Comparison of ENCODE assay signal across 8 cellular contexts in the genomic region with DNA sequence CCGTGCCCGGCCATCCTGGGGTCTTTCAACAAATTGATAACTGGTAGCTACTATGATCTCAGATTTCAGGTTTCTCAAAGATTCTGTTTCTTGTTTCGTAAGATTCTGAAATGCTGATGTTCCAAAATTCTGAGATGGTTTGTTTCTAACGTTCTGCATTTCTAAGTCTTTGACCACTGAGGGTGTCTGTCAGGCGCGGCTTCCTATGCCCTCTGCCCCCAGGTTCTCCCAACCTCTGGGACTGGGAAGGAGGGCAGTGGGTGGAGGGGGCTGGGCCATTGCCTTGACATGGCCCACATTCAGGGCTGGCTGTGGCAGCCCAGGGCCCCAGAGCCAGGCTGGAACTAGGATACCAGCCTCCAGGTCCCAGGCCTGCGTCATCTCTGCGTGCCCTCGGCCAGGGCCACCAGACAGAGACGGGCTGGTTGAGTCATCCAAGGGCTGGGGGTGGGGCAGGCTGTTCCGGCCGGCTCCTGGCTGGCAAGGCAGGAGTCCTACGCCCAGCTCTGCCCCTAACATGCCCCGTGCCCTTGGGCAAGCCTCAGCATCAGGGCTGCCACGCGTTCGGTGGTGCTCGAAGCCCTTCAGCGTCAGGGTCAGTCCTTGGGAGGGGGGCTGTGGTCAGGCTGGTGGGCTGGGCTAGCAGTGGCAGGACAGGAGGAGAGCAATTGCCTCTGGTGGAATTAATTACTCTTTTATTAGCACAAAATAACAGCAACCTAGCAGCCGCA.
DNase-seq lines count a peak whose midpoint lies in the region; ATAC-seq lines count a peak whose summit lies in the region.

No MANE protein-coding gene starts in this region.

- H3K27ac Mint-ChIP-seq in activated naive CD8-positive, alpha-beta T cell treated with anti-CD3 and anti-CD28 coated beads, Interleukin-2, amount 50 U/mL, for 24 hours: peak overlapping the region; percentile 82
- peak overlapping the region; percentile 94 for H3K27ac Mint-ChIP-seq in stimulated activated effector memory CD8-positive, alpha-beta T cell treated with anti-CD3 and anti-CD28 coated beads, Interleukin-12 subunit alpha, Interleukin-12 subunit beta, amount 100 ng/mL, for 72 hours

- H3K9ac ChIP-seq in HUES6 (ENCODE audit: low read length): peak overlapping the region; percentile 57
- H3K9ac ChIP-seq in iPS-20b (ENCODE audit: low read depth, low read length): peak overlapping the region; percentile 66; the same call in 1 of the 2 replicates

- H3K27ac ChIP-seq in HUES6 (ENCODE audit: low read depth, low read length) (peak overlapping the region; percentile 34; the same call in 1 of the 2 replicates), iPS-20b (ENCODE audit: low read length) (no peak overlapping the region)

- ATAC-seq in activated naive CD8-positive, alpha-beta T cell treated with anti-CD3 and anti-CD28 coated beads, Interleukin-2, amount 50 U/mL, for 24 hours: no peak
- no peak for ATAC-seq in stimulated activated effector memory CD8-positive, alpha-beta T cell treated with anti-CD3 and anti-CD28 coated beads, Interleukin-12 subunit alpha, Interleukin-12 subunit beta, amount 100 ng/mL, for 72 hours
- ATAC-seq in GM18517 (IDR thresholded peaks at IDR 0.05; ENCODE audit: unreplicated experiment): no peak
- ATAC-seq in HG03520 (IDR thresholded peaks at IDR 0.05; ENCODE audit: unreplicated experiment): no peak

- no peaks in the 10 kb centered on the region for H3K36me3 ChIP-seq in HUES6 (ENCODE audit: control insufficient read depth, insufficient read depth, low read length)
- no peaks in the 10 kb centered on the region for H3K36me3 ChIP-seq in iPS-20b (ENCODE audit: insufficient read depth, low read depth, low read length)

- no peaks in the 10 kb centered on the region for H3K9me3 Mint-ChIP-seq in activated naive CD8-positive, alpha-beta T cell treated with anti-CD3 and anti-CD28 coated beads, Interleukin-2, amount 50 U/mL, for 24 hours
- no peaks in the 10 kb centered on the region for H3K9me3 Mint-ChIP-seq in stimulated activated effector memory CD8-positive, alpha-beta T cell treated with anti-CD3 and anti-CD28 coated beads, Interleukin-12 subunit alpha, Interleukin-12 subunit beta, amount 100 ng/mL, for 72 hours

- peak; percentile 83 for DNase-seq in AG20443 (ENCODE audit: low spot score)
- no peak for DNase-seq in activated naive CD8-positive, alpha-beta T cell treated with anti-CD3 and anti-CD28 coated beads, Interleukin-2, amount 50 U/mL, for 24 hours
- no peak for DNase-seq in stimulated activated effector memory CD8-positive, alpha-beta T cell treated with anti-CD3 and anti-CD28 coated beads, Interleukin-12 subunit alpha, Interleukin-12 subunit beta, amount 100 ng/mL, for 72 hours (ENCODE audit: low spot score in 2 of 2)
- no peak for DNase-seq in NCI-H524 (lab: John Stamatoyannopoulos, UW)

- peak overlapping the region; percentile 84 for H3K4me3 Mint-ChIP-seq in activated naive CD8-positive, alpha-beta T cell treated with anti-CD3 and anti-CD28 coated beads, Interleukin-2, amount 50 U/mL, for 24 hours
- H3K4me3 Mint-ChIP-seq in stimulated activated effector memory CD8-positive, alpha-beta T cell treated with anti-CD3 and anti-CD28 coated beads, Interleukin-12 subunit alpha, Interleukin-12 subunit beta, amount 100 ng/mL, for 72 hours: peak overlapping the region; percentile 84

- H3K9me3 ChIP-seq in HUES6 (ENCODE audit: control insufficient read depth, insufficient read depth, low read depth, low read length): no peaks in the 10 kb centered on the region
- no peaks in the 10 kb centered on the region for H3K9me3 ChIP-seq in iPS-20b (ENCODE audit: insufficient read depth, low read depth, low read length)

- H3K4me3 ChIP-seq in HUES6 (ENCODE audit: low read depth, low read length): peak overlapping the region; percentile 44
- H3K4me3 ChIP-seq in iPS-20b (ENCODE audit: low read length): peak overlapping the region; percentile 95; the same call in 1 of the 2 replicates

- no peaks in the 10 kb centered on the region for H3K27me3 Mint-ChIP-seq in activated naive CD8-positive, alpha-beta T cell treated with anti-CD3 and anti-CD28 coated beads, Interleukin-2, amount 50 U/mL, for 24 hours

- H3K36me3 Mint-ChIP-seq in activated naive CD8-positive, alpha-beta T cell treated with anti-CD3 and anti-CD28 coated beads, Interleukin-2, amount 50 U/mL, for 24 hours (ENCODE audit: low read depth): no peaks in the 10 kb centered on the region
- peaks cover 10% of the 10 kb centered on the region for H3K36me3 Mint-ChIP-seq in stimulated activated effector memory CD8-positive, alpha-beta T cell treated with anti-CD3 and anti-CD28 coated beads, Interleukin-12 subunit alpha, Interleukin-12 subunit beta, amount 100 ng/mL, for 72 hours

- H3K4me1 Mint-ChIP-seq in activated naive CD8-positive, alpha-beta T cell treated with anti-CD3 and anti-CD28 coated beads, Interleukin-2, amount 50 U/mL, for 24 hours: peaks cover 37% of the 10 kb centered on the region
- peaks cover 41% of the 10 kb centered on the region for H3K4me1 Mint-ChIP-seq in stimulated activated effector memory CD8-positive, alpha-beta T cell treated with anti-CD3 and anti-CD28 coated beads, Interleukin-12 subunit alpha, Interleukin-12 subunit beta, amount 100 ng/mL, for 72 hours

- H3K27me3 ChIP-seq in HUES6 (ENCODE audit: control insufficient read depth, insufficient read depth, low read length) (no peaks in the 10 kb centered on the region), iPS-20b (ENCODE audit: insufficient read depth, low read length) (no peaks in the 10 kb centered on the region; the same call in 1 of the 2 replicates)

- H3K4me1 ChIP-seq in HUES6 (ENCODE audit: control insufficient read depth, insufficient read depth, low read length) (peaks cover 19% of the 10 kb centered on the region), iPS-20b (ENCODE audit: insufficient read depth, low read length) (peaks cover 11% of the 10 kb centered on the region)
